22 cellular contexts compared by ENCODE assay signal in the genomic region with DNA sequence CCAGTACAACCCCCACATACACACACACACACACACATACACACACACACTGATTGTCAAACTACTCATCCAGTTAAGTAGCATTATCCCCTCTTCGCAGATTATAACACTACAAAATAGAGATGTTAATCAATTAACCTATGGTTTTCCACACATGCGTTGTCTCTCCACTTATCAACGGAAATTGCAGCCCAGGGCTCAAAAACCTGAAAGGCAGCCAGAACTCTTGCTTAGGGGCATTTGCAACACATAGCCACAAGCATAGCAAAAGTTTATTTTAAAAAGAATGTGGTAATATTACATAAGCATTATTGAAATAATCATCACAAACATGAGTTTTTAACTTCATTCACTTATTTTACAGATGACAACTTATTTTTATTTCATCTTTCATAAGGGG.
"Had no signal": no experiment of that assay in that cellular context is flagged by ENCODE, and none has a peak within 500 bp of the region (broad histone marks: within the 10 kb centered on the region; RNA-seq: fewer than 3 reads in every experiment).

No MANE protein-coding gene starts in this region.

- H3K4me1 Mint-ChIP-seq: endodermal cell; memory B cell; natural killer cell; neural crest cell; stimulated activated naive B cell treated with anti-CD40 and anti-IgM and Interleukin-4, amounts not matched to agents 10 μg/mL and 1 μg/mL and 100 μg/mL, for 72 hours had no signal

- H3K27me3 ChIP-seq: esophagus muscularis mucosa, neutrophil, pancreas, right lobe of liver, transverse colon, upper lobe of right lung, uterus had no signal

- H3K36me3 Mint-ChIP-seq: memory B cell; stimulated activated naive B cell treated with anti-CD40 and anti-IgM and Interleukin-4, amounts not matched to agents 10 μg/mL and 1 μg/mL and 100 μg/mL, for 72 hours had no signal

- H3K27me3 Mint-ChIP-seq: dendritic cell treated with granulocyte-macrophage colony-stimulating factor and Interleukin-4, amounts not matched to agents 40 ng/mL and 50 ng/mL, for 4 days had no signal

- DNase-seq: effector CD8-positive, alpha-beta T cell; endodermal cell; foreskin melanocyte; kidney; natural killer cell; pancreas; retina; right lobe of liver; small intestine; stimulated activated CD4-positive, alpha-beta T cell treated with anti-CD3 and anti-CD28 coated beads, Interleukin-15, amount 100 ng/mL, for 24 hours; stimulated activated CD4-positive, alpha-beta T cell treated with anti-CD3 and anti-CD28 coated beads, Interleukin-2, amount 100 ng/mL, for 48 hours; stimulated activated naive B cell treated with anti-CD40 and anti-IgM and Interleukin-4, amounts not matched to agents 10 μg/mL and 1 μg/mL and 100 μg/mL, for 72 hours; transverse colon; upper lobe of right lung; uterus had no signal

- H3K27ac Mint-ChIP-seq: dendritic cell treated with granulocyte-macrophage colony-stimulating factor and Interleukin-4, amounts not matched to agents 40 ng/mL and 50 ng/mL, for 4 days; endodermal cell; memory B cell; natural killer cell; stimulated activated naive B cell treated with anti-CD40 and anti-IgM and Interleukin-4, amounts not matched to agents 10 μg/mL and 1 μg/mL and 100 μg/mL, for 72 hours; stimulated activated naive CD8-positive, alpha-beta T cell treated with anti-CD3 and anti-CD28 coated beads, Interleukin-15, Interleukin-2, amounts not matched to agents 100 ng/mL and 50 ng/mL, for 24 hours had no signal

- H3K27ac ChIP-seq: esophagus muscularis mucosa, neutrophil, pancreas, right lobe of liver, transverse colon, upper lobe of right lung, uterus had no signal

- H3K4me3 Mint-ChIP-seq: dendritic cell treated with granulocyte-macrophage colony-stimulating factor and Interleukin-4, amounts not matched to agents 40 ng/mL and 50 ng/mL, for 4 days; endodermal cell; memory B cell; natural killer cell; neural crest cell; stimulated activated naive B cell treated with anti-CD40 and anti-IgM and Interleukin-4, amounts not matched to agents 10 μg/mL and 1 μg/mL and 100 μg/mL, for 72 hours; stimulated activated naive CD8-positive, alpha-beta T cell treated with anti-CD3 and anti-CD28 coated beads, Interleukin-15, Interleukin-2, amounts not matched to agents 100 ng/mL and 50 ng/mL, for 24 hours had no signal

- H3K9me3 ChIP-seq: esophagus muscularis mucosa, neutrophil, pancreas, right lobe of liver, transverse colon, upper lobe of right lung, uterus had no signal

- ATAC-seq: left lobe of liver; natural killer cell; pancreas; right lobe of liver; stimulated activated naive B cell treated with anti-CD40 and anti-IgM and Interleukin-4, amounts not matched to agents 10 μg/mL and 1 μg/mL and 100 μg/mL, for 72 hours; upper lobe of right lung had no signal
